Comparison of ENCODE assay signal across 8 cellular contexts in the genomic region with DNA sequence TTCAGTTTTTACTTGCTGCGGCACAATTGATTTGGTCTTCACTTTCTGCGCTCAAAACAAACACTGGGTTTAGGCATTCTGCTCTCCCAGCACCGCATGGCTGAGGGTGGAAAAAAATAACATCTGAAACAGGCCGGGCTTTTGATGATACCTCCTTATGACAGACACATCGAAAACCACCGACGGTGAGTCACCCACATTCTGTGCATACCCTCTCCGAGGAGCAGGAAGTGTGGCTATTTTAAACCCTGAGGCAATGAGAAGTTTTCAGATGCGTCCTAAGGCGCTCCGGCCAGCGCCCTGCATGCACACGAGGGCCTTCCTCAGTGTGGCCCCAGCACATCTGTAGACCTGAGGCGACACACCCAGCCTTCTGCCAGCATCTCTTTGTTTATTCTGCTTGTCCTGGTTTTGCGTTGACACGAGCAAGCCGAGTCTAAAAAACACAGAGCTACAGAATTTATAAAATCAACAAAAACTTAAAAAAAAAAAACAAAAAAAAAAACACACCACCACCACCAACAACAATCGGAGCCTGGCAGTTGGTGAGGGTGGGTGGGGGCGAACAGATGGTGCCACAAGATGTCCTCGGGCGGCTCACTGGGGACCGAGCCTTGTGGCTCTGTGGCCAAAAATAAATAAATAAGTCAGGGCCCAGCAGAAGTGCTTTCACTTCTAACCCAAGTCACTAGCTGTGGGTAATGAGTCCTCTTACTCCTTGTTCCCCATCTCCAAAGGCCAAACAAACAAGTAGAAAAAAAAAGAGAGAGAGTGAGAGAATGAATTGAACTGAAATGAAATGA.
A peak's percentile ranks its signal among the peaks of the same experiment; 100 is the strongest.
DNase-seq lines count a peak whose midpoint lies in the region; ATAC-seq and TF ChIP-seq lines count a peak whose summit lies in the region.

No MANE protein-coding gene starts in this region.

- H3K9me3 Mint-ChIP-seq in nephron = peaks cover 6% of the 10 kb centered on the region

- no peak for TF ChIP-seq CTCF in nephron (IDR thresholded peaks at IDR 0.05; ENCODE audit: unreplicated experiment in 3 of 3)

- peak overlapping the region; percentile 46 to 66 (median 62) for H3K27ac Mint-ChIP-seq in nephron

- peak; percentile 82 for ATAC-seq in HG03039 (IDR thresholded peaks at IDR 0.05; ENCODE audit: unreplicated experiment)

- peak; percentile 90 for DNase-seq in NK-92 treated with Interleukin-12 subunit alpha and Interleukin-12 subunit beta, amount 100 ng/mL, for 24 hours (lab: John Stamatoyannopoulos, UW)
- DNase-seq in NK-92 (lab: John Stamatoyannopoulos, UW; ENCODE audit: unreplicated experiment) (no peak), NOMO-1 treated with dmso at 0.1 percent for 144 hours (lab: John Stamatoyannopoulos, UW; ENCODE audit: unreplicated experiment) (peak; percentile 96), erythroblast (lab: John Stamatoyannopoulos, UW) (peak; percentile 94 to 98)
- peak; percentile 82 for DNase-seq in activated CD8-positive, alpha-beta memory T cell treated with anti-CD3 and anti-CD28 coated beads, Interleukin-2, amount 50 U/mL, for 24 hours (ENCODE audit: extremely low read depth)

- H3K27me3 ChIP-seq in stomach smooth muscle (ENCODE audit: control insufficient read depth in 1 of 2, insufficient read depth in 2 of 2, low read length in 2 of 2) = peaks cover 0 to 6% of the 10 kb centered on the region in 2 donors

- H3K4me1 ChIP-seq in stomach smooth muscle (ENCODE audit: control insufficient read depth, insufficient read depth, low read length) = peaks cover 17% of the 10 kb centered on the region

- H3K4me1 Mint-ChIP-seq in nephron = peaks cover 46% of the 10 kb centered on the region

- TF ChIP-seq POLR2A in erythroblast (IDR thresholded peaks at IDR 0.05; ENCODE audit: low read length) = peak; percentile 59

- H3K9me3 ChIP-seq in stomach smooth muscle (ENCODE audit: control insufficient read depth in 2 of 2, low read length in 2 of 2) = no peaks in the 10 kb centered on the region

- peak overlapping the region; percentile 43 to 55 for H3K9ac ChIP-seq in stomach smooth muscle (ENCODE audit: low read length in 2 of 2)

- H3K36me3 Mint-ChIP-seq in nephron (ENCODE audit: low read depth) = no peaks in the 10 kb centered on the region

- peak overlapping the region; percentile 60 for H3K27ac ChIP-seq in stomach smooth muscle (ENCODE audit: low read length)

- H3K4me3 Mint-ChIP-seq in nephron = no peak overlapping the region

- H3K36me3 ChIP-seq in stomach smooth muscle (ENCODE audit: control insufficient read depth in 2 of 2, insufficient read depth in 2 of 2, low read length in 2 of 2) = no peaks in the 10 kb centered on the region

- H3K4me3 ChIP-seq in stomach smooth muscle (ENCODE audit: low read length in 2 of 2) = peak overlapping the region in 1 of 2 donors; percentile 40

- H3K27me3 Mint-ChIP-seq in nephron (ENCODE audit: low read depth) = peaks cover 4% of the 10 kb centered on the region
